Comparison of ENCODE assay signal across 16 cellular contexts in genomic region chr2:180663016-180663471, GRCh38.
A peak's percentile ranks its signal among the peaks of the same experiment; 100 is the strongest.
DNase-seq lines count a peak whose midpoint lies in the region; TF ChIP-seq lines count a peak whose summit lies in the region.
"Had no signal": no experiment of that assay in that cellular context is flagged by ENCODE, and none has a peak within 500 bp of the region (broad histone marks: within the 10 kb centered on the region; RNA-seq: fewer than 3 reads in every experiment).

No MANE protein-coding gene starts in this region.

- no peaks in the 10 kb centered on the region for H3K9me3 ChIP-seq in Loucy (ENCODE audit: insufficient read depth, low read depth, low read length)
- H3K9me3 ChIP-seq in neuronal stem cell (replicated peaks in 1 of 2; ENCODE audit: control insufficient read depth in 2 of 2, insufficient read depth in 1 of 2, low read depth in 1 of 2, low read length in 2 of 2) = no peaks in the 10 kb centered on the region
- H3K9me3 ChIP-seq in endodermal cell (ENCODE audit: control insufficient read depth, low read length) = no peaks in the 10 kb centered on the region

- H3K4me1 Mint-ChIP-seq in endodermal cell = peaks cover 9% of the 10 kb centered on the region
- H3K4me1 Mint-ChIP-seq: activated naive CD8-positive, alpha-beta T cell treated with anti-CD3 and anti-CD28 coated beads for 36 hours had no signal

- no peak overlapping the region for H4K91ac ChIP-seq in neuronal stem cell (ENCODE audit: low read depth, low read length, poor library complexity)

- H3K36me3 Mint-ChIP-seq in endodermal cell (ENCODE audit: low read depth) = no peaks in the 10 kb centered on the region
- H3K36me3 Mint-ChIP-seq: activated naive CD8-positive, alpha-beta T cell treated with anti-CD3 and anti-CD28 coated beads for 36 hours; natural killer cell treated with Interleukin-12 subunit alpha and Interleukin-12 subunit beta and Interleukin-15 and Interleukin-18, amount 100 ng/mL, for 72 hours; T-cell had no signal

- H3K23ac ChIP-seq in neuronal stem cell (ENCODE audit: low read depth, low read length, poor library complexity) = no peak overlapping the region

- in situ Hi-C loops in astrocyte of the spinal cord (cut with HindIII; ENCODE audit: low sequenced_read_pairs) = no loop called here

- H3K27ac ChIP-seq in neuronal stem cell (replicated peaks; ENCODE audit: low read length) = no peak overlapping the region
- H3K27ac ChIP-seq in endodermal cell (ENCODE audit: low read depth, low read length) = no peak overlapping the region
- H3K27ac ChIP-seq: 22Rv1 had no signal

- no peak overlapping the region for H2BK12ac ChIP-seq in neuronal stem cell (ENCODE audit: low read length)

- no peak overlapping the region for H2BK120ac ChIP-seq in neuronal stem cell (ENCODE audit: low read depth, low read length)

- peak overlapping the region; percentile 30 for H3K4me3 ChIP-seq in Loucy (ENCODE audit: low read length, poor library complexity, severe bottlenecking)
- H3K4me3 ChIP-seq in astrocyte of the spinal cord (ENCODE audit: low read depth, low read length) = no peak overlapping the region
- no peak overlapping the region for H3K4me3 ChIP-seq in neuronal stem cell (ENCODE audit: low read length in 2 of 2)
- H3K4me3 ChIP-seq in endodermal cell (ENCODE audit: low read length) = no peak overlapping the region

- H3K27me3 Mint-ChIP-seq in endodermal cell (ENCODE audit: insufficient read depth) = no peaks in the 10 kb centered on the region
- H3K27me3 Mint-ChIP-seq: activated naive CD8-positive, alpha-beta T cell treated with anti-CD3 and anti-CD28 coated beads for 36 hours had no signal

- H3K4me1 ChIP-seq in Loucy (ENCODE audit: insufficient read depth, low read length, poor library complexity, severe bottlenecking) = peaks cover 6% of the 10 kb centered on the region
- H3K4me1 ChIP-seq in neuronal stem cell (ENCODE audit: control insufficient read depth in 2 of 2, insufficient read depth in 1 of 2, low read depth in 1 of 2, low read length in 2 of 2) = no peaks in the 10 kb centered on the region
- no peaks in the 10 kb centered on the region for H3K4me1 ChIP-seq in endodermal cell (ENCODE audit: control insufficient read depth, insufficient read depth, low read length)

- no peaks in the 10 kb centered on the region for H3K79me1 ChIP-seq in neuronal stem cell (ENCODE audit: low read depth, low read length)

- no peaks in the 10 kb centered on the region for H3F3A ChIP-seq in Loucy (ENCODE audit: low read depth)

- H3K4me2 ChIP-seq in Loucy (ENCODE audit: low read depth, low read length, poor library complexity, severe bottlenecking) (peak overlapping the region; percentile 51), neuronal stem cell (ENCODE audit: insufficient read depth, low read length, poor library complexity, severe bottlenecking) (no peak overlapping the region)

- H2AFZ ChIP-seq in Loucy (ENCODE audit: low read length) = peak overlapping the region; percentile 58; the same call in 1 of the 2 replicates
- peak overlapping the region; percentile 13 for H2AFZ ChIP-seq in neuronal stem cell (ENCODE audit: low read length)

- no peaks in the 10 kb centered on the region for H3K79me2 ChIP-seq in Loucy (ENCODE audit: insufficient read depth, low read length)

- H3K18ac ChIP-seq in neuronal stem cell (ENCODE audit: low read length) = no peak overlapping the region

- H2AK5ac ChIP-seq in neuronal stem cell (ENCODE audit: low read depth, low read length) = no peak overlapping the region

- H4K20me1 ChIP-seq in Loucy (ENCODE audit: insufficient read depth, low read length, poor library complexity, severe bottlenecking) = no peaks in the 10 kb centered on the region

- H3K4me3 Mint-ChIP-seq in endodermal cell = no peak overlapping the region
- H3K4me3 Mint-ChIP-seq: activated naive CD8-positive, alpha-beta T cell treated with anti-CD3 and anti-CD28 coated beads for 36 hours; natural killer cell treated with Interleukin-12 subunit alpha and Interleukin-12 subunit beta and Interleukin-15 and Interleukin-18, amount 100 ng/mL, for 72 hours had no signal

- no peak overlapping the region for H3K9ac ChIP-seq in Loucy (ENCODE audit: low read depth, low read length, poor library complexity, severe bottlenecking)
- H3K9ac ChIP-seq in neuronal stem cell (ENCODE audit: low read depth, low read length, poor library complexity) = no peak overlapping the region
- H3K9ac ChIP-seq in endodermal cell (ENCODE audit: extremely low read depth, low read length, poor library complexity, severe bottlenecking) = no peak overlapping the region

- peak; percentile 14 for DNase-seq in DMS79 treated with DMSO at 0.1 percent for 48 hours (lab: John Stamatoyannopoulos, UW)
- no peak for DNase-seq in DMS79 (lab: John Stamatoyannopoulos, UW)
- peak; percentile 15 for DNase-seq in astrocyte of the spinal cord (ENCODE audit: low read depth, low spot score)
- no peak for DNase-seq in neuronal stem cell (ENCODE audit: low spot score)
- no peak for DNase-seq in hippocampal formation (lab: John Stamatoyannopoulos, UW)
- no peak for DNase-seq in endodermal cell
- DNase-seq in stimulated activated CD4-positive, alpha-beta T cell treated with anti-CD3 and anti-CD28 coated beads, Interleukin-2, amount 100 ng/mL, for 24 hours = no peak
- DNase-seq: activated naive CD8-positive, alpha-beta T cell treated with anti-CD3 and anti-CD28 coated beads for 36 hours; COR-L47; NCI-H1092 treated with DMSO at 0.1 percent for 48 hours; NCI-H2227 treated with DMSO at 0.1 percent for 48 hours; stimulated activated naive CD8-positive, alpha-beta T cell treated with anti-CD3 and anti-CD28 coated beads, Interleukin-15, Interleukin-2, amounts not matched to agents 100 U/mL and 50 U/mL, for 24 hours; T-cell had no signal

- no peak overlapping the region for H4K8ac ChIP-seq in neuronal stem cell (ENCODE audit: low read depth, low read length)

- H3K36me3 ChIP-seq in Loucy (ENCODE audit: insufficient read depth, low read length) (no peaks in the 10 kb centered on the region), neuronal stem cell (replicated peaks in 1 of 2; ENCODE audit: control insufficient read depth in 2 of 2, insufficient read depth in 2 of 2, low read length in 2 of 2) (no peaks in the 10 kb centered on the region), endodermal cell (ENCODE audit: control insufficient read depth, insufficient read depth, low read length) (no peaks in the 10 kb centered on the region)

- H3K4ac ChIP-seq in neuronal stem cell (ENCODE audit: low read length) = no peak overlapping the region

- no peak overlapping the region for H3K27ac Mint-ChIP-seq in endodermal cell
- H3K27ac Mint-ChIP-seq: activated naive CD8-positive, alpha-beta T cell treated with anti-CD3 and anti-CD28 coated beads for 36 hours; natural killer cell treated with Interleukin-12 subunit alpha and Interleukin-12 subunit beta and Interleukin-15 and Interleukin-18, amount 100 ng/mL, for 72 hours; T-cell had no signal

- H3K9me3 Mint-ChIP-seq in endodermal cell = no peaks in the 10 kb centered on the region
- H3K9me3 Mint-ChIP-seq: activated naive CD8-positive, alpha-beta T cell treated with anti-CD3 and anti-CD28 coated beads for 36 hours; T-cell had no signal

- no peak overlapping the region for H2BK15ac ChIP-seq in neuronal stem cell (ENCODE audit: low read length)

- no peak for TF ChIP-seq CTCF in Loucy (conservative IDR thresholded peaks at IDR 0.05; ENCODE audit: low read length)
- TF ChIP-seq CTCF in astrocyte of the spinal cord (IDR thresholded peaks at IDR 0.05; ENCODE audit: low read depth, low read length) = no peak
- no peak for TF ChIP-seq CTCF in endodermal cell (conservative IDR thresholded peaks at IDR 0.05)

- H3K14ac ChIP-seq in neuronal stem cell (ENCODE audit: low read length) = no peak overlapping the region

- H3K9me2 ChIP-seq in Loucy (replicated peaks; ENCODE audit: low read depth, low read length) = no peaks in the 10 kb centered on the region

- H2BK5ac ChIP-seq in neuronal stem cell (ENCODE audit: low read length) = no peak overlapping the region

- H3K27me3 ChIP-seq in Loucy (ENCODE audit: insufficient read depth, low read length, poor library complexity, severe bottlenecking) (no peaks in the 10 kb centered on the region), neuronal stem cell (ENCODE audit: control insufficient read depth in 3 of 3, insufficient read depth in 3 of 3, low read depth in 1 of 3, low read length in 3 of 3) (no peaks in the 10 kb centered on the region), endodermal cell (ENCODE audit: control insufficient read depth, insufficient read depth, low read length, poor library complexity, severe bottlenecking) (no peaks in the 10 kb centered on the region)

- WGBS in neuronal stem cell (ENCODE audit: extremely low coverage in 2 of 2, insufficient read length in 2 of 2, insufficient replicate concordance in 1 of 2), 2 donors = no CpG with 5 or more reads among the region's 3 CpGs
- WGBS in endodermal cell (ENCODE audit: insufficient coverage in 1 of 2, insufficient read length in 1 of 2), 2 experiments = 74 to 78% methylated on average over 2 to 3 of the region's 3 CpGs

Comparison
In these comparisons a context has a peak if more than half of its experiments do, and no peak if none do; other contexts are left out.
1. DNase-seq: peak in DMS79 treated with DMSO at 0.1 percent for 48 hours (single experiment) and astrocyte of the spinal cord (single experiment); none in DMS79 (single experiment), neuronal stem cell (single experiment), hippocampal formation (0 of 2), endodermal cell (single experiment) and stimulated activated CD4-positive, alpha-beta T cell treated with anti-CD3 and anti-CD28 coated beads, Interleukin-2, amount 100 ng/mL, for 24 hours (0 of 2).